In genomic region chr10:4006848-4007247, GRCh38 we compare ENCODE assay signal across 20 cellular contexts.
"Had no signal": no experiment of that assay in that cellular context is flagged by ENCODE, and none has a peak within 500 bp of the region (broad histone marks: within the 10 kb centered on the region; RNA-seq: fewer than 3 reads in every experiment).

No MANE protein-coding gene starts in this region.

- H3K9me3 ChIP-seq: left lung, prostate gland, spleen, upper lobe of right lung had no signal

- H3K27me3 Mint-ChIP-seq: activated CD4-positive, alpha-beta memory T cell treated with anti-CD3 and anti-CD28 coated beads for 36 hours; activated naive CD8-positive, alpha-beta T cell treated with anti-CD3 and anti-CD28 coated beads, Interleukin-2, amount 10 ng/mL, durations not matched to agents 7 days and 5 days; naive thymus-derived CD8-positive, alpha-beta T cell; T-helper 17 cell had no signal

- H3K4me3 ChIP-seq: left lung, lung, prostate gland, spleen, upper lobe of right lung had no signal

- H3K36me3 Mint-ChIP-seq: activated CD4-positive, alpha-beta memory T cell treated with anti-CD3 and anti-CD28 coated beads for 36 hours had no signal

- H3K9me3 Mint-ChIP-seq: activated CD4-positive, alpha-beta memory T cell treated with anti-CD3 and anti-CD28 coated beads for 36 hours; naive thymus-derived CD8-positive, alpha-beta T cell had no signal

- DNase-seq: activated CD4-positive, alpha-beta memory T cell treated with anti-CD3 and anti-CD28 coated beads for 36 hours; activated CD4-positive, alpha-beta T cell treated with anti-CD3 and anti-CD28 coated beads for 4 hours; activated CD4-positive, CD25-positive, alpha-beta regulatory T cell; activated naive CD4-positive, alpha-beta T cell treated with Interleukin-2 at 50 U/mL for 16 hours; activated naive CD8-positive, alpha-beta T cell treated with anti-CD3 and anti-CD28 coated beads, Interleukin-2, amount 10 ng/mL, durations not matched to agents 7 days and 5 days; activated T-cell treated with anti-CD3 and anti-CD28 coated beads, Interleukin-2, amount 50 U/mL, for 48 hours; effector CD4-positive, alpha-beta T cell; foreskin fibroblast; kidney; naive thymus-derived CD8-positive, alpha-beta T cell; spleen; stimulated activated CD4-positive, alpha-beta T cell treated with anti-CD3 and anti-CD28 coated beads, Interleukin-4, amount 100 ng/mL, for 1 hour; stimulated activated naive CD8-positive, alpha-beta T cell treated with anti-CD3 and anti-CD28 coated beads, Interleukin-15, Interleukin-2, amounts not matched to agents 100 U/mL and 50 U/mL, for 24 hours; SW 1271; T-helper 17 cell had no signal

- H3K4me1 ChIP-seq: prostate gland, upper lobe of right lung had no signal

- H3K27ac Mint-ChIP-seq: activated CD4-positive, alpha-beta memory T cell treated with anti-CD3 and anti-CD28 coated beads for 36 hours; activated naive CD8-positive, alpha-beta T cell treated with anti-CD3 and anti-CD28 coated beads, Interleukin-2, amount 10 ng/mL, durations not matched to agents 7 days and 5 days; T-helper 17 cell had no signal

- H3K4me3 Mint-ChIP-seq: activated CD4-positive, alpha-beta memory T cell treated with anti-CD3 and anti-CD28 coated beads for 36 hours; activated naive CD8-positive, alpha-beta T cell treated with anti-CD3 and anti-CD28 coated beads, Interleukin-2, amount 10 ng/mL, durations not matched to agents 7 days and 5 days; naive thymus-derived CD8-positive, alpha-beta T cell; T-helper 17 cell had no signal

- FAIRE-seq: kidney had no signal

- ATAC-seq: esophagus mucosa; naive thymus-derived CD8-positive, alpha-beta T cell; stimulated activated naive CD8-positive, alpha-beta T cell treated with anti-CD3 and anti-CD28 coated beads, Interleukin-15, Interleukin-2, amounts not matched to agents 100 U/mL and 50 U/mL, for 24 hours; T-helper 17 cell had no signal

- H3K4me1 Mint-ChIP-seq: T-helper 17 cell had no signal

- H3K36me3 ChIP-seq: left lung, prostate gland, spleen, upper lobe of right lung had no signal

- H3K27me3 ChIP-seq: left lung, spleen, upper lobe of right lung had no signal

- H3K27ac ChIP-seq: prostate gland, upper lobe of right lung had no signal
